9 cellular contexts compared by ENCODE assay signal in the genomic region with DNA sequence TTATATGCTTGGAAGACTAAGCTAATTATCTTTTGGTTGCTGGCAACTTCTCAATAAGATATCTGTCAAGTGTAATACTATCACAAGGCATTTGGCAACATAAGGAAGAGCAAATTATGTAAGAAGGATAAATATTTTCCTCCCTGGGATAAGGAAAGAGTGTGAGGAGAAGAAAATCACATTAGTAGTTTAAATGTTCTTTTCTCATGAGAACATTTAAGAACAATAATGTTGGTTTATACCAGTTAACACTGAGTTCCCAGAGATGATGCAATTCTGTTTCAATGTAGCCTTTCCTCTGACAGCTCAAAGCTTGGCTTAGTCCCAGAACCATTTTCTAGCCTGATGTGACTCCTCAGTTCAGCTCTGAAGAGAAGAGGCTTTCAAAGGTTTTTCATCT.
DNase-seq lines count a peak whose midpoint lies in the region; ATAC-seq and TF ChIP-seq lines count a peak whose summit lies in the region.
"Had no signal": no experiment of that assay in that cellular context is flagged by ENCODE, and none has a peak within 500 bp of the region (broad histone marks: within the 10 kb centered on the region; RNA-seq: fewer than 3 reads in every experiment).

No MANE protein-coding gene starts in this region.

- H3K27ac Mint-ChIP-seq in nephron, result peak overlapping the region in 2 of 3 experiments; percentile 72 to 75

- no peak overlapping the region for H3K4me3 Mint-ChIP-seq in nephron

- no peak overlapping the region for H3K4me3 ChIP-seq in epithelial cell of proximal tubule (ENCODE audit: low read depth, low read length)

- H3K27me3 Mint-ChIP-seq in nephron (ENCODE audit: low read depth), result peaks cover 10% of the 10 kb centered on the region

- ATAC-seq in HG03378 (IDR thresholded peaks at IDR 0.05; ENCODE audit: unreplicated experiment) (no peak), HG03280 (IDR thresholded peaks at IDR 0.05; ENCODE audit: unreplicated experiment) (no peak), GM21526 (IDR thresholded peaks at IDR 0.05; ENCODE audit: low FRiP score, unreplicated experiment) (no peak)

- H3K9me3 Mint-ChIP-seq in nephron, result no peaks in the 10 kb centered on the region

- H3K36me3 Mint-ChIP-seq in nephron (ENCODE audit: low read depth), result no peaks in the 10 kb centered on the region

- DNase-seq in COR-L47 (lab: John Stamatoyannopoulos, UW) (peak; percentile 4), NCI-H226 (peak; percentile 53), epithelial cell of proximal tubule (ENCODE audit: low read depth) (peak; percentile 65), SKM-1 treated with dmso at 0.1 percent for 144 hours (lab: John Stamatoyannopoulos, UW; ENCODE audit: unreplicated experiment) (no peak)
- DNase-seq: activated T-cell treated with anti-CD3 and anti-CD28 coated beads, Interleukin-2, amount 50 U/mL, for 1 hour had no signal

- peaks cover 49% of the 10 kb centered on the region for H3K4me1 Mint-ChIP-seq in nephron

- no peak for TF ChIP-seq CTCF in epithelial cell of proximal tubule (conservative IDR thresholded peaks at IDR 0.05; ENCODE audit: low read depth, low read length)
- no peak for TF ChIP-seq CTCF in nephron (IDR thresholded peaks at IDR 0.05; ENCODE audit: unreplicated experiment in 3 of 3)
